In genomic region chr6:130033999-130034814, GRCh38 we compare ENCODE assay signal across 9 cellular contexts. TPM values are rescaled to one million over a fixed set of nuclear protein-coding genes. Genes with fewer than 3 reads are reported as not detected.
DNase-seq lines count a peak whose midpoint lies in the region; ATAC-seq and TF ChIP-seq lines count a peak whose summit lies in the region.
"Had no signal": no experiment of that assay in that cellular context is flagged by ENCODE, and none has a peak within 500 bp of the region (broad histone marks: within the 10 kb centered on the region; RNA-seq: fewer than 3 reads in every experiment).

No MANE protein-coding gene starts in this region.

- no peaks in the 10 kb centered on the region for H3K9me2 ChIP-seq in SK-N-SH

- no peak for TF ChIP-seq RAD21 in SK-N-SH (IDR thresholded peaks at IDR 0.05; ENCODE audit: low read length)

- TF ChIP-seq EP300 in SK-N-SH (IDR thresholded peaks at IDR 0.05; ENCODE audit: borderline replicate concordance in 1 of 2, low read depth in 1 of 2, low read length in 1 of 2): peak in 1 of 2 experiments; percentile 30; a peak in 1 of 4 replicates

- H3K79me2 ChIP-seq in SK-N-SH (ENCODE audit: insufficient read depth): peaks cover 56% of the 10 kb centered on the region

- DNase-seq in H4 (ENCODE audit: low spot score): peak; percentile 44
- DNase-seq in SK-N-SH: no peak
- peak; percentile 65 for DNase-seq in choroid plexus epithelial cell (ENCODE audit: low read depth)
- DNase-seq in renal cortical epithelial cell (ENCODE audit: low read depth): peak; percentile 45
- DNase-seq in aorta: no peak
- no peak for DNase-seq in NCI-H2196 treated with DMSO at 0.1 percent for 48 hours (lab: John Stamatoyannopoulos, UW; ENCODE audit: unreplicated experiment)
- DNase-seq in caudate nucleus (lab: John Stamatoyannopoulos, UW): no peak
- DNase-seq: NCI-H2081 had no signal

- H4K20me1 ChIP-seq in SK-N-SH (ENCODE audit: insufficient read depth): peaks cover 22% of the 10 kb centered on the region; the same call in 1 of the 2 replicates

- H3K27ac ChIP-seq in SK-N-SH (ENCODE audit: low read depth in 2 of 2, low read length in 1 of 2) (peak overlapping the region in 1 of 2 experiments; percentile 32; a peak in 1 of 4 replicates), aorta (ENCODE audit: low read depth in 1 of 2, low read length in 2 of 2) (no peak overlapping the region), caudate nucleus (ENCODE audit: low read depth, low read length) (no peak overlapping the region)

- H3K4me1 ChIP-seq in SK-N-SH (ENCODE audit: control insufficient read depth in 1 of 2, insufficient read depth in 2 of 2, low read depth in 1 of 2, low read length in 1 of 2) (0 out of 4 replicates have a peak, but pooled peaks cover 0 to 4% of the 10 kb centered on the region in 2 experiments), aorta (ENCODE audit: control insufficient read depth in 1 of 2, insufficient read depth in 2 of 2, low read length in 2 of 2) (peaks cover 0 to 2% of the 10 kb centered on the region in 2 donors)

- WGBS in SK-N-SH (ENCODE audit: low lambda C conversion rate): 83% methylated on average over 9 of the region's 9 CpGs
- 86 to 88% methylated on average over 9 of the region's 9 CpGs for WGBS in aorta, 2 donors

- H3K4me2 ChIP-seq in SK-N-SH: no peak overlapping the region

- no peak overlapping the region for H2AFZ ChIP-seq in SK-N-SH (ENCODE audit: low read depth)

- CTCF ChIA-PET in SK-N-SH (lab: Yijun Ruan, JAX): interaction anchor here (3.8 kb wide), 1 partner anchor 13 kb away, joined by 15 read pairs; no protein-coding TSS in a partner anchor

- peaks cover 15% of the 10 kb centered on the region for H3F3A ChIP-seq in SK-N-SH (replicated peaks; ENCODE audit: insufficient read depth)

- H3K4me3 ChIP-seq in SK-N-SH (ENCODE audit: low read depth in 2 of 2, low read length in 1 of 2): no peak overlapping the region
- no peak overlapping the region for H3K4me3 ChIP-seq in choroid plexus epithelial cell (ENCODE audit: low read depth, low read length)
- no peak overlapping the region for H3K4me3 ChIP-seq in aorta (ENCODE audit: low read length in 2 of 2)

- POLR2A ChIA-PET in SK-N-SH (lab: Yijun Ruan, JAX): no interaction called here

- peaks cover 0 to 23% of the 10 kb centered on the region in 2 experiments for H3K36me3 ChIP-seq in SK-N-SH (replicated peaks in 1 of 2; ENCODE audit: control insufficient read depth in 1 of 2, insufficient read depth in 2 of 2, low read length in 1 of 2)
- H3K36me3 ChIP-seq in aorta (ENCODE audit: control insufficient read depth in 1 of 2, insufficient read depth in 2 of 2, low read length in 1 of 2): no peaks in the 10 kb centered on the region

- H3K27me3 ChIP-seq in SK-N-SH (ENCODE audit: insufficient read depth): no peaks in the 10 kb centered on the region
- H3K27me3 ChIP-seq in aorta (ENCODE audit: control insufficient read depth in 1 of 2, insufficient read depth in 2 of 2, low read length in 1 of 2): no peaks in the 10 kb centered on the region

- no peak overlapping the region for H3K9ac ChIP-seq in SK-N-SH

- H3K9me3 ChIP-seq in SK-N-SH: no peaks in the 10 kb centered on the region
- no peaks in the 10 kb centered on the region for H3K9me3 ChIP-seq in aorta (ENCODE audit: control insufficient read depth, low read length)

- intact Hi-C loops in aorta (cut with DNase I): no loop called here

- ATAC-seq in aorta (ENCODE audit: low FRiP score) (no peak), HG03571 (IDR thresholded peaks at IDR 0.05; ENCODE audit: unreplicated experiment) (no peak)

- TF ChIP-seq CTCF in SK-N-SH (IDR thresholded peaks at IDR 0.05) (no peak), choroid plexus epithelial cell (conservative IDR thresholded peaks at IDR 0.05; ENCODE audit: low read depth, low read length) (no peak)

TF ChIP-seq in SK-N-SH, 30 proteins besides CTCF, POLR2A, EP300 and RAD21:
- TF ChIP-seq YY1 (IDR thresholded peaks at IDR 0.05; ENCODE audit: low read depth): no peak
- peak; percentile 56; the same call in 1 of the 2 replicates for TF ChIP-seq FOSL2 (IDR thresholded peaks at IDR 0.05; ENCODE audit: borderline replicate concordance, low read depth)
- peak; percentile 17; the same call in 1 of the 2 replicates for TF ChIP-seq TCF12 (IDR thresholded peaks at IDR 0.05)
- peak; percentile 45 for TF ChIP-seq JUND (IDR thresholded peaks at IDR 0.05)

RNA-seq across cellular contexts. Expression of gene L3MBTL3, which starts 15.8 kb away (rescaled TPM):
- total RNA-seq in H4 (2014; rRNA removed; shearing (Covaris generic)): 5.9 and 7.4 TPM in 2 replicates
- polyA plus RNA-seq in SK-N-SH (2012; rRNA removed) (12.6 and 13.6 TPM in 2 replicates), aorta (10 to 100 TPM in 1 of 2 donors, 1 to 10 TPM in 1; 3.8 to 11.5 TPM)
- polyA plus RNA-seq in SK-N-SH (2012; cell fraction: cytosol; rRNA removed): 15.8 and 19.2 TPM in 2 replicates
- polyA plus RNA-seq in SK-N-SH (2012; cell fraction: nucleus; rRNA removed): 11.0 and 28.7 TPM in 2 replicates
- total RNA-seq in renal cortical epithelial cell (8.0 and 13.7 TPM in 2 replicates), aorta (10 to 100 TPM; 11.8 to 14.1 TPM)

Comparison
In these comparisons a context has a peak if more than half of its experiments do, and no peak if none do; other contexts are left out.
1. DNase-seq: peak in H4 (single experiment), choroid plexus epithelial cell (single experiment) and renal cortical epithelial cell (single experiment); none in SK-N-SH (single experiment), aorta (0 of 2), NCI-H2196 treated with DMSO at 0.1 percent for 48 hours (single experiment) and caudate nucleus (0 of 61).